9 cellular contexts compared by ENCODE assay signal in genomic region chr10:14571866-14572507, GRCh38.
A peak's percentile ranks its signal among the peaks of the same experiment; 100 is the strongest.
DNase-seq lines count a peak whose midpoint lies in the region; ATAC-seq and TF ChIP-seq lines count a peak whose summit lies in the region.
"Had no signal": no experiment of that assay in that cellular context is flagged by ENCODE, and none has a peak within 500 bp of the region (broad histone marks: within the 10 kb centered on the region; RNA-seq: fewer than 3 reads in every experiment).

No MANE protein-coding gene starts in this region.

- CTCF ChIA-PET in RWPE1 (lab: Yijun Ruan, JAX), result interaction anchor here (0.6 kb wide), 1 partner anchor 1249 kb away, joined by 3 read pairs; no protein-coding TSS in a partner anchor

- peaks cover 32 to 91% (median 75%) of the 10 kb centered on the region in 4 donors for H3K4me1 Mint-ChIP-seq in CD4-positive, CD25-positive, alpha-beta regulatory T cell

- H3K4me3 Mint-ChIP-seq in CD4-positive, CD25-positive, alpha-beta regulatory T cell, result peak overlapping the region; percentile 88 to 94 (median 92)

- peak; percentile 45 to 86 (median 86) for DNase-seq in CD4-positive, CD25-positive, alpha-beta regulatory T cell
- DNase-seq in RWPE1 (ENCODE audit: low spot score) (peak; percentile 44), T47D (ENCODE audit: low read depth in 1 of 2, low spot score in 1 of 2) (peak; percentile 57 to 90), mucosa of descending colon (peak in 2 of 3 donors; percentile 49 to 57), aorta (peak in 1 of 2 donors; percentile 68), COLO668 (lab: John Stamatoyannopoulos, UW; ENCODE audit: unreplicated experiment) (no peak)

- no peak for TF ChIP-seq EP300 in gastroesophageal sphincter (IDR thresholded peaks at IDR 0.05)

- peak overlapping the region; percentile 96 to 98 (median 97) for H3K27ac Mint-ChIP-seq in CD4-positive, CD25-positive, alpha-beta regulatory T cell

- TF ChIP-seq POLR2A in gastroesophageal sphincter (IDR thresholded peaks at IDR 0.05), result no peak

- ATAC-seq in CD4-positive, CD25-positive, alpha-beta regulatory T cell (ENCODE audit: low read depth in 2 of 2), result peak; percentile 72
- peak; percentile 73 for ATAC-seq in GM21786 (IDR thresholded peaks at IDR 0.05; ENCODE audit: unreplicated experiment)
- ATAC-seq in mucosa of descending colon, result peak; percentile 83
- peak; percentile 73 for ATAC-seq in aorta (ENCODE audit: low FRiP score)
- ATAC-seq in gastroesophageal sphincter, result no peak
- ATAC-seq: foreskin keratinocyte had no signal

- H3K27ac ChIP-seq in CD4-positive, CD25-positive, alpha-beta regulatory T cell (ENCODE audit: insufficient read depth, low read length, poor library complexity, severe bottlenecking), result peak overlapping the region; percentile 89
- peak overlapping the region; percentile 36 for H3K27ac ChIP-seq in RWPE1
- peak overlapping the region in 1 of 2 donors; percentile 15 for H3K27ac ChIP-seq in aorta (ENCODE audit: low read depth in 1 of 2, low read length in 2 of 2)
- H3K27ac ChIP-seq in gastroesophageal sphincter, result no peak overlapping the region
- H3K27ac ChIP-seq: foreskin keratinocyte had no signal

- in situ Hi-C loops in T47D (cut with HindIII; ENCODE audit: low pct_unique_long_range_greater_than_20kb, low sequenced_read_pairs), result no loop called here

- peak overlapping the region; percentile 95 for H3K4me3 ChIP-seq in CD4-positive, CD25-positive, alpha-beta regulatory T cell (ENCODE audit: low read depth, low read length)
- H3K4me3 ChIP-seq in mucosa of descending colon (no peak overlapping the region), aorta (ENCODE audit: low read length in 2 of 2) (no peak overlapping the region), gastroesophageal sphincter (no peak overlapping the region)

- intact Hi-C loops in mucosa of descending colon (cut with DNase I, micrococcal nuclease) (no loop called here), aorta (cut with DNase I) (no loop called here)

- peaks cover 26% of the 10 kb centered on the region for H3K36me3 ChIP-seq in CD4-positive, CD25-positive, alpha-beta regulatory T cell (ENCODE audit: control insufficient read depth, insufficient read depth, low read length)
- H3K36me3 ChIP-seq in mucosa of descending colon (ENCODE audit: low read depth) (no peaks in the 10 kb centered on the region), aorta (ENCODE audit: control insufficient read depth in 1 of 2, insufficient read depth in 2 of 2, low read length in 1 of 2) (no peaks in the 10 kb centered on the region), gastroesophageal sphincter (peaks cover 0 to 3% of the 10 kb centered on the region in 2 donors)

- peaks cover 89% of the 10 kb centered on the region for H3K4me1 ChIP-seq in CD4-positive, CD25-positive, alpha-beta regulatory T cell (ENCODE audit: control insufficient read depth, insufficient read depth, low read length, poor library complexity, severe bottlenecking)
- H3K4me1 ChIP-seq in mucosa of descending colon (ENCODE audit: low read depth) (peaks cover 15% of the 10 kb centered on the region), aorta (ENCODE audit: control insufficient read depth in 1 of 2, insufficient read depth in 2 of 2, low read length in 2 of 2) (no peaks in the 10 kb centered on the region), gastroesophageal sphincter (peaks cover 0 to 11% (median 0%) of the 10 kb centered on the region in 3 donors)

- H3K9me3 Mint-ChIP-seq in CD4-positive, CD25-positive, alpha-beta regulatory T cell, result peaks cover 0 to 1% (median 0%) of the 10 kb centered on the region in 7 donors

- WGBS in aorta, 2 donors, result 16 to 18% methylated on average over 10 of the region's 10 CpGs
- WGBS in gastroesophageal sphincter (ENCODE audit: low coverage in 1 of 2), 2 donors, result 77 to 87% methylated on average over 8 to 9 of the region's 10 CpGs

- POLR2A ChIA-PET in RWPE1 (lab: Yijun Ruan, JAX; ENCODE audit: low non-redundant PET), result no interaction called here

- TF ChIP-seq CTCF in RWPE1 (conservative IDR thresholded peaks at IDR 0.05; ENCODE audit: low read depth), result no peak
- no peak for TF ChIP-seq CTCF in mucosa of descending colon (IDR thresholded peaks at IDR 0.05)
- no peak for TF ChIP-seq CTCF in gastroesophageal sphincter (IDR thresholded peaks at IDR 0.05)

- H3K27me3 Mint-ChIP-seq in CD4-positive, CD25-positive, alpha-beta regulatory T cell, result no peaks in the 10 kb centered on the region

- no peaks in the 10 kb centered on the region for H3K9me3 ChIP-seq in CD4-positive, CD25-positive, alpha-beta regulatory T cell (ENCODE audit: control insufficient read depth in 2 of 2, low read length in 2 of 2)
- no peaks in the 10 kb centered on the region for H3K9me3 ChIP-seq in mucosa of descending colon
- H3K9me3 ChIP-seq in aorta (ENCODE audit: control insufficient read depth, low read length), result no peaks in the 10 kb centered on the region
- H3K9me3 ChIP-seq in gastroesophageal sphincter, result no peaks in the 10 kb centered on the region

- H3K27me3 ChIP-seq in CD4-positive, CD25-positive, alpha-beta regulatory T cell (ENCODE audit: control insufficient read depth, insufficient read depth, low read length), result no peaks in the 10 kb centered on the region
- H3K27me3 ChIP-seq in aorta (ENCODE audit: control insufficient read depth in 1 of 2, insufficient read depth in 2 of 2, low read length in 1 of 2) (no peaks in the 10 kb centered on the region), gastroesophageal sphincter (no peaks in the 10 kb centered on the region)
- H3K27me3 ChIP-seq: foreskin keratinocyte had no signal

- peaks cover 23% of the 10 kb centered on the region for H3K36me3 Mint-ChIP-seq in CD4-positive, CD25-positive, alpha-beta regulatory T cell

Comparison
In these comparisons a context has a peak if more than half of its experiments do, and no peak if none do; other contexts are left out.
1. H3K27ac ChIP-seq: peak in CD4-positive, CD25-positive, alpha-beta regulatory T cell (single experiment) and RWPE1 (single experiment); none in gastroesophageal sphincter (0 of 4).